ENCODE assay signal across 12 cellular contexts in the genomic region with DNA sequence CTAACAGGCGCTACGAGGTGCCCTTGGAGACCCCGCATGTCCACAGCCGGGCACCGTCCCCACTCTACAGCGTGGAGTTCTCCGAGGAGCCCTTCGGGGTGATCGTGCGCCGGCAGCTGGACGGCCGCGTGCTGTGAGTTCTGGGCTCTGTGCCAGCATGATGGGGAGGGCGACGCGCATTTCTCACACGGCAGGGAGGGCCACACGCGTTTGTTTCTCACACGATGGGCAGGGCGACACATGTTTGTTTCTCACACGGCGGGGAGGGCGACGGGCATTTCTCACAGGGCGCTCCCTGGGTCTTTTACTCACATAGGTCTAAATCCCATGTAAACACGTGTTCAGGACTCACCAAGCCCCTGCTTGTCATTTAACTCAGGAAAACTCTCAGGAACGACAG. TPM values are rescaled to one million over a fixed set of nuclear protein-coding genes. Genes with fewer than 3 reads are reported as not detected.
DNase-seq lines count a peak whose midpoint lies in the region; TF ChIP-seq lines count a peak whose summit lies in the region.
"Had no signal": no experiment of that assay in that cellular context is flagged by ENCODE, and none has a peak within 500 bp of the region (broad histone marks: within the 10 kb centered on the region; RNA-seq: fewer than 3 reads in every experiment).

No MANE protein-coding gene starts in this region.

- no peak for TF ChIP-seq CTCF in choroid plexus epithelial cell (conservative IDR thresholded peaks at IDR 0.05; ENCODE audit: low read depth, low read length)
- TF ChIP-seq CTCF in neural crest cell (conservative IDR thresholded peaks at IDR 0.05) = no peak

- H3K4me1 Mint-ChIP-seq in neural crest cell = peaks cover 25% of the 10 kb centered on the region
- peaks cover 14% of the 10 kb centered on the region for H3K4me1 Mint-ChIP-seq in activated naive CD4-positive, alpha-beta T cell treated with anti-CD3 and anti-CD28 coated beads, Interleukin-2, amount 10 ng/mL, durations not matched to agents 7 days and 5 days

- peak; percentile 93 for DNase-seq in COR-L47 (lab: John Stamatoyannopoulos, UW)
- DNase-seq in NCI-H128 (lab: John Stamatoyannopoulos, UW; ENCODE audit: unreplicated experiment) = peak; percentile 17
- DNase-seq in choroid plexus epithelial cell (ENCODE audit: low read depth) = peak; percentile 70
- no peak for DNase-seq in neural crest cell (ENCODE audit: low read depth, low spot score)
- no peak for DNase-seq in HT-29 (ENCODE audit: low spot score)
- no peak for DNase-seq in OCI-M2 (lab: John Stamatoyannopoulos, UW; ENCODE audit: unreplicated experiment)
- no peak for DNase-seq in activated naive CD4-positive, alpha-beta T cell treated with anti-CD3 and anti-CD28 coated beads, Interleukin-2, amount 10 ng/mL, durations not matched to agents 7 days and 5 days
- no peak for DNase-seq in activated CD4-positive, alpha-beta T cell treated with anti-CD3 and anti-CD28 coated beads for 48 hours
- DNase-seq: amniotic stem cell, PC-3 had no signal

- H3K36me3 Mint-ChIP-seq in neural crest cell (ENCODE audit: low read depth) = no peaks in the 10 kb centered on the region
- H3K36me3 Mint-ChIP-seq in activated naive CD4-positive, alpha-beta T cell treated with anti-CD3 and anti-CD28 coated beads, Interleukin-2, amount 10 ng/mL, durations not matched to agents 7 days and 5 days = no peaks in the 10 kb centered on the region
- H3K36me3 Mint-ChIP-seq: natural killer cell treated with Interleukin-12 subunit alpha and Interleukin-12 subunit beta and Interleukin-15 and Interleukin-18, amount 100 ng/mL, for 72 hours had no signal

- H3K27me3 Mint-ChIP-seq in neural crest cell (ENCODE audit: low read depth) = no peaks in the 10 kb centered on the region
- H3K27me3 Mint-ChIP-seq in activated naive CD4-positive, alpha-beta T cell treated with anti-CD3 and anti-CD28 coated beads, Interleukin-2, amount 10 ng/mL, durations not matched to agents 7 days and 5 days = peaks cover 11% of the 10 kb centered on the region
- H3K27me3 Mint-ChIP-seq: natural killer cell treated with Interleukin-12 subunit alpha and Interleukin-12 subunit beta and Interleukin-15 and Interleukin-18, amount 100 ng/mL, for 72 hours had no signal

- no peak overlapping the region for H3K4me3 ChIP-seq in choroid plexus epithelial cell (ENCODE audit: low read depth, low read length)

- peak overlapping the region; percentile 57 for H3K27ac Mint-ChIP-seq in neural crest cell (ENCODE audit: unreplicated experiment)
- H3K27ac Mint-ChIP-seq in activated naive CD4-positive, alpha-beta T cell treated with anti-CD3 and anti-CD28 coated beads, Interleukin-2, amount 10 ng/mL, durations not matched to agents 7 days and 5 days = no peak overlapping the region
- H3K27ac Mint-ChIP-seq: natural killer cell treated with Interleukin-12 subunit alpha and Interleukin-12 subunit beta and Interleukin-15 and Interleukin-18, amount 100 ng/mL, for 72 hours; stimulated activated memory B cell treated with anti-CD40 and anti-IgM and Interleukin-4, amounts not matched to agents 10 μg/mL and 1 μg/mL and 100 μg/mL, for 72 hours had no signal

- no peaks in the 10 kb centered on the region for H3K9me3 Mint-ChIP-seq in neural crest cell
- H3K9me3 Mint-ChIP-seq in activated naive CD4-positive, alpha-beta T cell treated with anti-CD3 and anti-CD28 coated beads, Interleukin-2, amount 10 ng/mL, durations not matched to agents 7 days and 5 days = no peaks in the 10 kb centered on the region
- H3K9me3 Mint-ChIP-seq: natural killer cell treated with Interleukin-12 subunit alpha and Interleukin-12 subunit beta and Interleukin-15 and Interleukin-18, amount 100 ng/mL, for 72 hours; stimulated activated memory B cell treated with anti-CD40 and anti-IgM and Interleukin-4, amounts not matched to agents 10 μg/mL and 1 μg/mL and 100 μg/mL, for 72 hours had no signal

- peak overlapping the region; percentile 38 for H3K4me3 Mint-ChIP-seq in neural crest cell
- H3K4me3 Mint-ChIP-seq in activated naive CD4-positive, alpha-beta T cell treated with anti-CD3 and anti-CD28 coated beads, Interleukin-2, amount 10 ng/mL, durations not matched to agents 7 days and 5 days = no peak overlapping the region
- H3K4me3 Mint-ChIP-seq: natural killer cell treated with Interleukin-12 subunit alpha and Interleukin-12 subunit beta and Interleukin-15 and Interleukin-18, amount 100 ng/mL, for 72 hours; stimulated activated memory B cell treated with anti-CD40 and anti-IgM and Interleukin-4, amounts not matched to agents 10 μg/mL and 1 μg/mL and 100 μg/mL, for 72 hours had no signal

- CTCF ChIA-PET in activated naive CD4-positive, alpha-beta T cell treated with anti-CD3 and anti-CD28 coated beads, Interleukin-2, amount 10 ng/mL, durations not matched to agents 7 days and 5 days (lab: Charles Lee) = no interaction called here

RNA-seq across cellular contexts. Expression of a gene that starts 4.4 kb away (rescaled TPM):
- total RNA-seq in neural crest cell = 36.2 and 38.4 TPM in 2 replicates
- 5.8 and 6.4 TPM in 2 replicates for total RNA-seq in HT-29 (2014; rRNA removed; shearing (Covaris generic))

RNA-seq across cellular contexts. Expression of a gene that starts 41.2 kb away (rescaled TPM):
- 135 and 141 TPM in 2 replicates for total RNA-seq in neural crest cell
- 90.5 and 108 TPM in 2 replicates for total RNA-seq in HT-29 (2014; rRNA removed; shearing (Covaris generic))

Comparison
In these comparisons a context has a peak if more than half of its experiments do, and no peak if none do; other contexts are left out.
1. DNase-seq: peak in COR-L47 (single experiment), NCI-H128 (single experiment) and choroid plexus epithelial cell (single experiment); none in neural crest cell (single experiment), HT-29 (single experiment), OCI-M2 (single experiment), activated naive CD4-positive, alpha-beta T cell treated with anti-CD3 and anti-CD28 coated beads, Interleukin-2, amount 10 ng/mL, durations not matched to agents 7 days and 5 days (single experiment) and activated CD4-positive, alpha-beta T cell treated with anti-CD3 and anti-CD28 coated beads for 48 hours (single experiment).